In genomic region chr20:10462516-10462915, GRCh38 we compare ENCODE assay signal across 32 cellular contexts.
"Had no signal": no experiment of that assay in that cellular context is flagged by ENCODE, and none has a peak within 500 bp of the region (broad histone marks: within the 10 kb centered on the region; RNA-seq: fewer than 3 reads in every experiment).

No MANE protein-coding gene starts in this region.

- H3K27ac ChIP-seq: adrenal gland, brain microvascular endothelial cell, esophagus muscularis mucosa, foreskin keratinocyte, heart right ventricle, lower lobe of right lung, pancreas, prostate gland, sigmoid colon, vagina had no signal

- H3K27me3 Mint-ChIP-seq: activated CD4-positive, alpha-beta T cell treated with anti-CD3 and anti-CD28 coated beads for 36 hours; activated CD8-positive, alpha-beta memory T cell treated with anti-CD3 and anti-CD28 coated beads, Interleukin-2, amount 10 ng/mL, durations not matched to agents 7 days and 5 days; activated naive CD8-positive, alpha-beta T cell treated with anti-CD3 and anti-CD28 coated beads for 36 hours; stimulated activated naive CD8-positive, alpha-beta T cell treated with anti-CD3 and anti-CD28 coated beads, Interleukin-15, amount 100 ng/mL, for 72 hours; type B pancreatic cell had no signal

- H3K4me3 ChIP-seq: adrenal gland, esophagus muscularis mucosa, heart right ventricle, left lung, lower lobe of right lung, mucosa of descending colon, pancreas, prostate gland, sigmoid colon, vagina had no signal

- H3K27me3 ChIP-seq: adrenal gland, brain microvascular endothelial cell, esophagus muscularis mucosa, foreskin keratinocyte, heart right ventricle, left lung, pancreas, sigmoid colon, vagina had no signal

- H3K36me3 ChIP-seq: adrenal gland, brain microvascular endothelial cell, esophagus muscularis mucosa, heart right ventricle, left lung, lower lobe of right lung, pancreas, prostate gland, sigmoid colon, vagina had no signal

- H3K27ac Mint-ChIP-seq: activated CD4-positive, alpha-beta T cell treated with anti-CD3 and anti-CD28 coated beads for 36 hours; activated CD8-positive, alpha-beta memory T cell treated with anti-CD3 and anti-CD28 coated beads, Interleukin-2, amount 10 ng/mL, durations not matched to agents 7 days and 5 days; activated CD8-positive, alpha-beta T cell treated with anti-CD3 and anti-CD28 coated beads, Interleukin-2, amount 10 ng/mL, durations not matched to agents 7 days and 5 days; activated naive CD4-positive, alpha-beta T cell treated with anti-CD3 and anti-CD28 coated beads for 36 hours; activated naive CD8-positive, alpha-beta T cell treated with anti-CD3 and anti-CD28 coated beads for 36 hours; nephron progenitor cell; stimulated activated effector memory CD8-positive, alpha-beta T cell treated with anti-CD3 and anti-CD28 coated beads, Interleukin-12 subunit alpha, Interleukin-12 subunit beta, amount 100 ng/mL, for 72 hours; stimulated activated naive CD8-positive, alpha-beta T cell treated with anti-CD3 and anti-CD28 coated beads, Interleukin-15, amount 100 ng/mL, for 72 hours; T-helper 2 cell treated with Interferon-gamma antibody and Interleukin-4, amounts not matched to agents 5 μg/mL and 100 μg/mL, for 36 hours; type B pancreatic cell had no signal

- H3K36me3 Mint-ChIP-seq: stimulated activated effector memory CD8-positive, alpha-beta T cell treated with anti-CD3 and anti-CD28 coated beads, Interleukin-12 subunit alpha, Interleukin-12 subunit beta, amount 100 ng/mL, for 72 hours had no signal

- H3K4me3 Mint-ChIP-seq: activated CD4-positive, alpha-beta T cell treated with anti-CD3 and anti-CD28 coated beads for 36 hours; activated CD8-positive, alpha-beta memory T cell treated with anti-CD3 and anti-CD28 coated beads, Interleukin-2, amount 10 ng/mL, durations not matched to agents 7 days and 5 days; activated CD8-positive, alpha-beta T cell treated with anti-CD3 and anti-CD28 coated beads, Interleukin-2, amount 10 ng/mL, durations not matched to agents 7 days and 5 days; activated naive CD4-positive, alpha-beta T cell treated with anti-CD3 and anti-CD28 coated beads for 36 hours; activated naive CD8-positive, alpha-beta T cell treated with anti-CD3 and anti-CD28 coated beads for 36 hours; nephron progenitor cell; stimulated activated effector memory CD8-positive, alpha-beta T cell treated with anti-CD3 and anti-CD28 coated beads, Interleukin-12 subunit alpha, Interleukin-12 subunit beta, amount 100 ng/mL, for 72 hours; stimulated activated naive CD8-positive, alpha-beta T cell treated with anti-CD3 and anti-CD28 coated beads, Interleukin-15, amount 100 ng/mL, for 72 hours; T-helper 2 cell treated with Interferon-gamma antibody and Interleukin-4, amounts not matched to agents 5 μg/mL and 100 μg/mL, for 36 hours; type B pancreatic cell had no signal

- DNase-seq: activated CD4-positive, alpha-beta T cell treated with anti-CD3 and anti-CD28 coated beads for 36 hours; activated CD4-positive, CD25-positive, alpha-beta regulatory T cell; activated CD8-positive, alpha-beta memory T cell treated with anti-CD3 and anti-CD28 coated beads, Interleukin-2, amount 10 ng/mL, durations not matched to agents 7 days and 5 days; activated CD8-positive, alpha-beta T cell treated with anti-CD3 and anti-CD28 coated beads, Interleukin-2, amount 10 ng/mL, durations not matched to agents 7 days and 5 days; activated effector memory CD4-positive, alpha-beta T cell treated with Interleukin-2 at 50 U/mL for 16 hours; activated naive CD4-positive, alpha-beta T cell treated with anti-CD3 and anti-CD28 coated beads for 36 hours; activated naive CD8-positive, alpha-beta T cell treated with anti-CD3 and anti-CD28 coated beads for 36 hours; adrenal gland; aorta; brain microvascular endothelial cell; cortex of kidney; foreskin keratinocyte; heart right ventricle; left lung; lower lobe of right lung; mucosa of descending colon; nephron progenitor cell; pancreas; retina; sigmoid colon; small intestine; stimulated activated CD4-positive, alpha-beta T cell treated with anti-CD3 and anti-CD28 coated beads, Interleukin-4, amount 100 ng/mL, for 24 hours; stimulated activated naive CD8-positive, alpha-beta T cell treated with anti-CD3 and anti-CD28 coated beads, Interleukin-15, amount 100 ng/mL, for 72 hours; substantia nigra; T-helper 1 cell had no signal

- H3K9me3 ChIP-seq: mucosa of descending colon, pancreas, prostate gland, sigmoid colon, vagina had no signal

- H3K4me1 ChIP-seq: adrenal gland, foreskin keratinocyte, lower lobe of right lung, pancreas, prostate gland had no signal

- FAIRE-seq: islet of Langerhans, pancreas had no signal

- H3K4me1 Mint-ChIP-seq: stimulated activated effector memory CD8-positive, alpha-beta T cell treated with anti-CD3 and anti-CD28 coated beads, Interleukin-12 subunit alpha, Interleukin-12 subunit beta, amount 100 ng/mL, for 72 hours had no signal
